ENCODE assay signal across 8 cellular contexts in genomic region chr5:144170276-144171024, GRCh38. TPM values are rescaled to one million over a fixed set of nuclear protein-coding genes. Genes with fewer than 3 reads are reported as not detected.
DNase-seq lines count a peak whose midpoint lies in the region; TF ChIP-seq lines count a peak whose summit lies in the region.

Gene KCTD16 (plus strand): TSS chr5:144170873.
Gene YIPF5 (minus strand): TSS chr5:144170659. CDS start chr5:144169955, 704 bp downstream.

- H3K4me1 ChIP-seq in HAP-1: peaks cover 15% of the 10 kb centered on the region

- H3K27me3 ChIP-seq in HAP-1 (ENCODE audit: low read depth) (no peaks in the 10 kb centered on the region; the same call in 1 of the 2 replicates), MG63 (no peaks in the 10 kb centered on the region)

- H3K27ac Mint-ChIP-seq in nephron progenitor cell: peak within 1 kb of the TSS; percentile 96
- H3K27ac Mint-ChIP-seq in stimulated activated naive CD8-positive, alpha-beta T cell treated with anti-CD3 and anti-CD28 coated beads, Interleukin-15, Interleukin-2, amounts not matched to agents 100 ng/mL and 50 ng/mL, for 24 hours: peak within 1 kb of the TSS; percentile 95

- H3K36me3 Mint-ChIP-seq in nephron progenitor cell (ENCODE audit: low read depth): peaks cover 23% of the 10 kb centered on the region
- H3K36me3 Mint-ChIP-seq in stimulated activated naive CD8-positive, alpha-beta T cell treated with anti-CD3 and anti-CD28 coated beads, Interleukin-15, Interleukin-2, amounts not matched to agents 100 ng/mL and 50 ng/mL, for 24 hours (ENCODE audit: low read depth): peaks cover 24% of the 10 kb centered on the region

- peaks cover 9% of the 10 kb centered on the region; the same call in 1 of the 2 replicates for H3K36me3 ChIP-seq in HAP-1 (replicated peaks)
- H3K36me3 ChIP-seq in MG63: peaks cover 42% of the 10 kb centered on the region

- H3K9me3 Mint-ChIP-seq in nephron progenitor cell: no peaks in the 10 kb centered on the region
- H3K9me3 Mint-ChIP-seq in stimulated activated naive CD8-positive, alpha-beta T cell treated with anti-CD3 and anti-CD28 coated beads, Interleukin-15, Interleukin-2, amounts not matched to agents 100 ng/mL and 50 ng/mL, for 24 hours: no peaks in the 10 kb centered on the region

- H3K4me3 ChIP-seq in HAP-1 (peak within 1 kb of the TSS; percentile 81), MG63 (peak within 1 kb of the TSS; percentile 81), fibroblast of villous mesenchyme (ENCODE audit: low read depth, low read length) (peak within 1 kb of the TSS; percentile 74)

- peaks cover 35% of the 10 kb centered on the region for H3K4me1 Mint-ChIP-seq in nephron progenitor cell
- H3K4me1 Mint-ChIP-seq in stimulated activated naive CD8-positive, alpha-beta T cell treated with anti-CD3 and anti-CD28 coated beads, Interleukin-15, Interleukin-2, amounts not matched to agents 100 ng/mL and 50 ng/mL, for 24 hours (ENCODE audit: low read depth): peaks cover 43% of the 10 kb centered on the region

- peak within 1 kb of the TSS; percentile 94 for H3K4me3 Mint-ChIP-seq in nephron progenitor cell
- H3K4me3 Mint-ChIP-seq in stimulated activated naive CD8-positive, alpha-beta T cell treated with anti-CD3 and anti-CD28 coated beads, Interleukin-15, Interleukin-2, amounts not matched to agents 100 ng/mL and 50 ng/mL, for 24 hours: peak within 1 kb of the TSS; percentile 99

- TF ChIP-seq CTCF in fibroblast of villous mesenchyme (IDR thresholded peaks at IDR 0.05; ENCODE audit: insufficient read depth, low read depth, low read length): no peak
- TF ChIP-seq CTCF in nephron progenitor cell (IDR thresholded peaks at IDR 0.05): no peak

- in situ Hi-C loops in G401 (cut with HindIII; ENCODE audit: low sequenced_read_pairs) (no loop called here), HAP-1 (cut with MboI; ENCODE audit: low sequenced_read_pairs) (no loop called here)

- H3K27me3 Mint-ChIP-seq in nephron progenitor cell (ENCODE audit: low read depth, poor library complexity): peaks cover 3% of the 10 kb centered on the region
- peaks cover 4% of the 10 kb centered on the region for H3K27me3 Mint-ChIP-seq in stimulated activated naive CD8-positive, alpha-beta T cell treated with anti-CD3 and anti-CD28 coated beads, Interleukin-15, Interleukin-2, amounts not matched to agents 100 ng/mL and 50 ng/mL, for 24 hours

- H3K9me3 ChIP-seq in HAP-1 (no peaks in the 10 kb centered on the region), MG63 (no peaks in the 10 kb centered on the region)

- DNase-seq in G401 (ENCODE audit: low spot score) (peak; percentile 99), HAP-1 (ENCODE audit: low spot score in 2 of 2) (peak; percentile 95 to 96), MG63 (peak; percentile 99), SHP77 (lab: John Stamatoyannopoulos, UW) (peak; percentile 96 to 98), activated gamma-delta T cell (lab: John Stamatoyannopoulos, UW) (peak; percentile 88), fibroblast of villous mesenchyme (ENCODE audit: low read depth) (peak; percentile 95), nephron progenitor cell (peak; percentile 91)

RNA-seq across cellular contexts. Expression of gene KCTD16, which starts in this region (rescaled TPM):
- total RNA-seq in G401 (2014; rRNA removed; shearing (Covaris generic)): 0.18 TPM in 1 of 2 replicates, not detected in the other
- total RNA-seq in MG63 (2014; rRNA removed; shearing (Covaris generic); ENCODE audit: low replicate concordance): 0.02 and 0.13 TPM in 2 replicates
- 0.97 and 3.0 TPM in 2 replicates for total RNA-seq in fibroblast of villous mesenchyme

RNA-seq across cellular contexts. Expression of gene YIPF5, which starts in this region (rescaled TPM):
- total RNA-seq in G401 (2014; rRNA removed; shearing (Covaris generic)): 22.3 and 39.9 TPM in 2 replicates
- total RNA-seq in MG63 (2014; rRNA removed; shearing (Covaris generic); ENCODE audit: low replicate concordance): 111 and 199 TPM in 2 replicates
- total RNA-seq in fibroblast of villous mesenchyme: 94.4 and 160 TPM in 2 replicates

Comparison
In these comparisons a context has a peak if more than half of its experiments do, and no peak if none do; other contexts are left out.
1. Peak in every context shown above with its lines: DNase-seq and H3K4me3 ChIP-seq.